Comparison of ENCODE assay signal across 10 cellular contexts in the genomic region with DNA sequence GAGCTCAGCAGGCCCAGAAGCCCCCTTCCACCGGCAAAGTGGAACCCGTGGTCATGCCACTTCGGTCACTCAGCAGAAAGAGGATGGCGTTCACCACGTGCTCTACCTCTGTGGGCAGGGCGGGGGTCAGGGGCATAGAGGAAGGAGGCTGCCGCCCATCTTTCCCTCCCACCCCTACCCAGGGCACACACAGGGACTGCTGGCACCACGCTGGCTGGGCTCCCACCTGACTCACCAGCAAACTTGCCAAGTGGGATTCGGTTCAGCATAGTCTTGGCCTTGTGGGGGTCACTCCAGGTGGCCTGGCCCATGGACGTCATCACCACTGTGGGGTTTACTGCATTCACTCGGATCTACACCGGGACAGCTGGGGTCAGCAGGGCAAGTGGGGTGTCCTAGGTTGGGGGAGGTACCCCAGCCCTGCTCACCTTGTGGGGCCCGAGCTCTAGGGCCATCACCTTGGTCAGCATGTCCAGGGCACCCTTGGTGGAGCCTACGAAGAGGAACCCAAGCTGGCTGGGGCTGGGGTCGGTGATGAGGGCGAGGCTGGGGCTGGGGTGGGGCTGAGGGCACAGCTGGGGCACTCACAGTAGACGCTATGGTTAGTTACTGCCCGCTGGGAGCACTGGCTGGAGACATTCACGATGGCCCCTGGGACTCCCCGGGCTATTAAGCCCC. TPM values are rescaled to one million over a fixed set of nuclear protein-coding genes. Genes with fewer than 3 reads are reported as not detected.
DNase-seq lines count a peak whose midpoint lies in the region; ATAC-seq, FAIRE-seq and TF ChIP-seq lines count a peak whose summit lies in the region.
"Had no signal": no experiment of that assay in that cellular context is flagged by ENCODE, and none has a peak within 500 bp of the region (broad histone marks: within the 10 kb centered on the region; RNA-seq: fewer than 3 reads in every experiment).

No MANE protein-coding gene starts in this region.

- H2AFZ ChIP-seq in HepG2 (ENCODE audit: low read length), result no peak overlapping the region

- H3K4me2 ChIP-seq in HepG2 (ENCODE audit: low read depth, low read length), result peak overlapping the region; percentile 95

- no peak overlapping the region for H3K27ac Mint-ChIP-seq in activated T-helper 2 cell treated with anti-CD3 and anti-CD28 coated beads, Interferon-gamma antibody, Interleukin-2, Interleukin-4, amounts not matched to agents 10 μg/mL and 5 μg/mL and 100 μg/mL, durations not matched to agents 14 hours and 24 hours and 36 hours

- TF ChIP-seq EP300 in HepG2 (IDR thresholded peaks at IDR 0.05; ENCODE audit: low read depth in 2 of 2, low read length in 2 of 2) (no peak), HepG2 (CRISPR knock-in tag; IDR thresholded peaks at IDR 0.05; ENCODE audit: borderline replicate concordance) (no peak)

- H3K27me3 ChIP-seq in HepG2 (ENCODE audit: control insufficient read depth in 1 of 2, insufficient read depth in 2 of 2, low read length in 2 of 2) (no peaks in the 10 kb centered on the region), thoracic aorta (replicated peaks; ENCODE audit: insufficient read depth) (no peaks in the 10 kb centered on the region)
- H3K27me3 ChIP-seq: adrenal gland had no signal

- peak overlapping the region; percentile 91 for H3K9ac ChIP-seq in HepG2 (ENCODE audit: insufficient read depth, low read depth, low read length)

- peaks cover 8% of the 10 kb centered on the region for H3K36me3 Mint-ChIP-seq in activated T-cell treated with anti-CD3 and anti-CD28 coated beads, Interleukin-2, amount 50 U/mL, for 4 hours (ENCODE audit: insufficient read depth)
- H3K36me3 Mint-ChIP-seq in activated T-helper 2 cell treated with anti-CD3 and anti-CD28 coated beads, Interferon-gamma antibody, Interleukin-2, Interleukin-4, amounts not matched to agents 10 μg/mL and 5 μg/mL and 100 μg/mL, durations not matched to agents 14 hours and 24 hours and 36 hours (ENCODE audit: low read depth), result peaks cover 18% of the 10 kb centered on the region

- no peak for TF ChIP-seq RAD21 in HepG2 (CRISPR knock-in tag; IDR thresholded peaks at IDR 0.05)

- TF ChIP-seq CTCF in HepG2 (CRISPR knock-in tag; IDR thresholded peaks at IDR 0.05) (no peak), thoracic aorta (IDR thresholded peaks at IDR 0.05) (no peak), GM13976 (IDR thresholded peaks at IDR 0.05; ENCODE audit: borderline replicate concordance, control extremely low read depth, extremely low read depth, insufficient read depth, missing control alignments) (no peak)

- H3K27me3 Mint-ChIP-seq in activated T-cell treated with anti-CD3 and anti-CD28 coated beads, Interleukin-2, amount 50 U/mL, for 4 hours (ENCODE audit: low read depth), result no peaks in the 10 kb centered on the region
- H3K27me3 Mint-ChIP-seq in activated T-helper 2 cell treated with anti-CD3 and anti-CD28 coated beads, Interferon-gamma antibody, Interleukin-2, Interleukin-4, amounts not matched to agents 10 μg/mL and 5 μg/mL and 100 μg/mL, durations not matched to agents 14 hours and 24 hours and 36 hours (ENCODE audit: low read depth), result no peaks in the 10 kb centered on the region

- peaks cover 13% of the 10 kb centered on the region for H3K79me2 ChIP-seq in HepG2 (ENCODE audit: insufficient read depth, low read length)

- POLR2A ChIA-PET in HepG2 (lab: Yijun Ruan, JAX), result interaction anchor here (0.9 to 6.2 kb wide), 9 partner anchors 13 to 206 kb away, joined by 3 to 112 read pairs (median 20); partner anchors contain the start of genes CENPX, FASN and LRRC45

- intact Hi-C loops in activated T-helper 2 cell treated with anti-CD3 and anti-CD28 coated beads, Interferon-gamma antibody, Interleukin-2, Interleukin-4, amounts not matched to agents 10 μg/mL and 5 μg/mL and 100 μg/mL, durations not matched to agents 14 hours and 24 hours and 36 hours (cut with micrococcal nuclease), result loop anchor here (10.0 kb wide), 1 partner anchor 379 kb away; the partner anchor contains the start of genes HEXD and OGFOD3
- intact Hi-C loops in HepG2 (cut with micrococcal nuclease; ENCODE audit: unreplicated experiment), result loop anchor here (2.0 to 5.0 kb wide), 2 partner anchors 67 to 116 kb away; no protein-coding TSS in a partner anchor

- in situ Hi-C loops in HepG2 (cut with HindIII; ENCODE audit: extremely low pct_ligation_motif_present, low pct_unique_long_range_greater_than_20kb) (loop anchor here (5.0 kb wide), 1 partner anchor 121 kb away; no protein-coding TSS in a partner anchor), GM13976 (cut with MboI; ENCODE audit: low sequenced_read_pairs, unreplicated experiment) (no loop called here)

- H3K27ac ChIP-seq in HepG2 (ENCODE audit: extremely low read length, insufficient read depth, low read length) (peak overlapping the region; percentile 91), thoracic aorta (peak overlapping the region; percentile 95)

- ATAC-seq in activated T-cell treated with anti-CD3 and anti-CD28 coated beads, Interleukin-2, amount 50 U/mL, for 4 hours, result no peak
- ATAC-seq in HepG2, result no peak
- ATAC-seq in thoracic aorta (ENCODE audit: insufficient number of reproducible peaks, low FRiP score, low read depth), result no peak
- no peak for ATAC-seq in GM21723 (IDR thresholded peaks at IDR 0.05; ENCODE audit: unreplicated experiment)
- ATAC-seq in GM18870 (IDR thresholded peaks at IDR 0.05; ENCODE audit: unreplicated experiment), result no peak

- peaks cover 20% of the 10 kb centered on the region for H4K20me1 ChIP-seq in HepG2 (ENCODE audit: insufficient read depth, low read length)

- WGBS in HepG2 (ENCODE audit: low lambda C conversion rate), result 97% methylated on average over 8 of the region's 20 CpGs

- no peak for TF ChIP-seq POLR2A in HepG2 (IDR thresholded peaks at IDR 0.05; ENCODE audit: insufficient read depth in 1 of 2, low read depth in 2 of 2, low read length in 2 of 2)

- CTCF ChIA-PET in HepG2 (lab: Yijun Ruan, JAX; ENCODE audit: low intra/inter-chr PET ratio, low total read pairs), result interaction anchor here (1.8 kb wide), 1 partner anchor 77 kb away, joined by 7 read pairs; no protein-coding TSS in a partner anchor

- H3K9me3 Mint-ChIP-seq in activated T-cell treated with anti-CD3 and anti-CD28 coated beads, Interleukin-2, amount 50 U/mL, for 4 hours, result no peaks in the 10 kb centered on the region
- H3K9me3 Mint-ChIP-seq in activated T-helper 2 cell treated with anti-CD3 and anti-CD28 coated beads, Interferon-gamma antibody, Interleukin-2, Interleukin-4, amounts not matched to agents 10 μg/mL and 5 μg/mL and 100 μg/mL, durations not matched to agents 14 hours and 24 hours and 36 hours, result no peaks in the 10 kb centered on the region

- H3K4me3 ChIP-seq in HepG2 (replicated peaks in 1 of 3; ENCODE audit: insufficient read depth in 1 of 3, low read depth in 2 of 3, low read length in 3 of 3) (peak overlapping the region; percentile 87 to 98 (median 93)), thoracic aorta (peak overlapping the region; percentile 85)

- peaks cover 54% of the 10 kb centered on the region for H3K4me1 ChIP-seq in HepG2 (ENCODE audit: insufficient read depth, low read length)
- H3K4me1 ChIP-seq in thoracic aorta (ENCODE audit: control insufficient read depth in 1 of 2, low read depth in 2 of 2), result peaks cover 8 to 22% of the 10 kb centered on the region in 2 donors

- DNase-seq in activated T-cell treated with anti-CD3 and anti-CD28 coated beads, Interleukin-2, amount 50 U/mL, for 4 hours, result no peak
- DNase-seq in activated T-cell treated with anti-CD3 and anti-CD28 coated beads for 4 hours (no peak), HepG2 (ENCODE audit: low spot score) (no peak), thoracic aorta (ENCODE audit: low spot score) (no peak), GM13976 (ENCODE audit: low spot score) (no peak)
- no peak for DNase-seq in activated T-helper 2 cell treated with anti-CD3 and anti-CD28 coated beads, Interferon-gamma antibody, Interleukin-2, Interleukin-4, amounts not matched to agents 10 μg/mL and 5 μg/mL and 100 μg/mL, durations not matched to agents 14 hours and 24 hours and 36 hours (ENCODE audit: low spot score)
- DNase-seq: COR-L47 had no signal

- H3K4me1 Mint-ChIP-seq in activated T-cell treated with anti-CD3 and anti-CD28 coated beads, Interleukin-2, amount 50 U/mL, for 4 hours (ENCODE audit: low read depth), result peaks cover 23% of the 10 kb centered on the region
- peaks cover 13% of the 10 kb centered on the region for H3K4me1 Mint-ChIP-seq in activated T-helper 2 cell treated with anti-CD3 and anti-CD28 coated beads, Interferon-gamma antibody, Interleukin-2, Interleukin-4, amounts not matched to agents 10 μg/mL and 5 μg/mL and 100 μg/mL, durations not matched to agents 14 hours and 24 hours and 36 hours (ENCODE audit: low read depth)

- FAIRE-seq in HepG2 (lab: Jason Lieb, UNC), result no peak

- H3K4me3 Mint-ChIP-seq in activated T-cell treated with anti-CD3 and anti-CD28 coated beads, Interleukin-2, amount 50 U/mL, for 4 hours, result peak overlapping the region; percentile 81
- H3K4me3 Mint-ChIP-seq in activated T-helper 2 cell treated with anti-CD3 and anti-CD28 coated beads, Interferon-gamma antibody, Interleukin-2, Interleukin-4, amounts not matched to agents 10 μg/mL and 5 μg/mL and 100 μg/mL, durations not matched to agents 14 hours and 24 hours and 36 hours (ENCODE audit: low read depth), result peak overlapping the region; percentile 75

- H3K9me3 ChIP-seq in HepG2 (ENCODE audit: low read length) (no peaks in the 10 kb centered on the region), thoracic aorta (no peaks in the 10 kb centered on the region)
- H3K9me3 ChIP-seq: adrenal gland had no signal

- H3K36me3 ChIP-seq in HepG2 (replicated peaks in 1 of 2; ENCODE audit: control insufficient read depth in 1 of 2, insufficient read depth in 2 of 2, low read length in 2 of 2) (peaks cover 5 to 12% of the 10 kb centered on the region in 2 experiments), thoracic aorta (no peaks in the 10 kb centered on the region)
- H3K36me3 ChIP-seq: adrenal gland had no signal

- TSS peak; percentile 72 for BruUV-seq in HepG2 (replicated peaks; lab: Mats Ljungman, UMichigan)

RNA-seq across cellular contexts. Expression of gene DCXR, which starts 1.4 kb away (rescaled TPM):
- total RNA-seq in activated T-cell treated with anti-CD3 and anti-CD28 coated beads, Interleukin-2, amount 50 U/mL, for 4 hours, result 10 to 100 TPM; 74.2 to 88.6 (median 76.9) TPM
- 138 and 145 TPM in 2 replicates for total RNA-seq in activated T-helper 2 cell treated with anti-CD3 and anti-CD28 coated beads, Interferon-gamma antibody, Interleukin-2, Interleukin-4, amounts not matched to agents 10 μg/mL and 5 μg/mL and 100 μg/mL, durations not matched to agents 14 hours and 24 hours and 36 hours
- 286 and 311 TPM in 2 replicates for total RNA-seq in HepG2 (2016; rRNA removed; fragmentation: Illumina TruSeq; extraction: Trizol)
- 275 and 353 TPM in 2 replicates for total RNA-seq in HepG2 (2016; cell fraction: cytosol; rRNA removed; fragmentation: Illumina TruSeq; extraction: Trizol; ENCODE audit: low read depth)
- 302 and 321 TPM in 2 replicates for total RNA-seq in HepG2 (2016; cell fraction: insoluble cytoplasmic fraction; rRNA removed; fragmentation: Illumina TruSeq; extraction: Trizol)
- total RNA-seq in HepG2 (2016; cell fraction: membrane; rRNA removed; fragmentation: Illumina TruSeq; extraction: Trizol), result 228 and 297 TPM in 2 replicates
- 132 and 152 TPM in 2 replicates for total RNA-seq in HepG2 (2016; cell fraction: nucleus; rRNA removed; fragmentation: Illumina TruSeq; extraction: Trizol)
- 287 and 290 TPM in 2 replicates for polyA plus RNA-seq in HepG2 (2011; rRNA removed)
- polyA plus RNA-seq in HepG2 (2011; cell fraction: cytosol; rRNA removed), result 253 and 424 TPM in 2 replicates
- 645 and 737 TPM in 2 replicates for polyA plus RNA-seq in HepG2 (2011; cell fraction: nucleus; rRNA removed)
- polyA plus RNA-seq in HepG2 (2012), result 190 and 266 TPM in 2 replicates
- polyA plus RNA-seq in HepG2 (2016; cell fraction: cytosol; fragmentation: Illumina TruSeq; extraction: Trizol; ENCODE audit: low read depth), result 398 and 426 TPM in 2 replicates
- 296 and 330 TPM in 2 replicates for polyA plus RNA-seq in HepG2 (2016; cell fraction: insoluble cytoplasmic fraction; fragmentation: Illumina TruSeq; extraction: Trizol; ENCODE audit: low read depth)
- polyA plus RNA-seq in HepG2 (2016; cell fraction: membrane; fragmentation: Illumina TruSeq; extraction: Trizol; ENCODE audit: low read depth), result 308 and 335 TPM in 2 replicates
- 280 and 299 TPM in 2 replicates for polyA plus RNA-seq in HepG2 (2016; cell fraction: nucleus; fragmentation: Illumina TruSeq; extraction: Trizol; ENCODE audit: insufficient read depth, low read depth)
- 73.9 and 172 TPM in 2 replicates for polyA minus RNA-seq in HepG2 (2011; rRNA and poly(A)+ RNA removed; ENCODE audit: low replicate concordance)
- 52.1 and 74.6 TPM in 2 replicates for polyA minus RNA-seq in HepG2 (2011; cell fraction: cytosol; rRNA and poly(A)+ RNA removed)
- polyA minus RNA-seq in HepG2 (2011; cell fraction: nucleus; rRNA and poly(A)+ RNA removed), result 61.5 and 67.5 TPM in 2 replicates
- 10 to 100 TPM; 33.9 to 87.1 TPM for total RNA-seq in thoracic aorta

RNA-seq across cellular contexts. Expression of gene RAC3, which starts 4.6 kb away (rescaled TPM):
- total RNA-seq in activated T-cell treated with anti-CD3 and anti-CD28 coated beads, Interleukin-2, amount 50 U/mL, for 4 hours, result 1 to 10 TPM; 4.1 to 7.7 (median 4.8) TPM
- total RNA-seq in activated T-helper 2 cell treated with anti-CD3 and anti-CD28 coated beads, Interferon-gamma antibody, Interleukin-2, Interleukin-4, amounts not matched to agents 10 μg/mL and 5 μg/mL and 100 μg/mL, durations not matched to agents 14 hours and 24 hours and 36 hours, result 15.4 and 18.4 TPM in 2 replicates
- total RNA-seq in HepG2 (2016; rRNA removed; fragmentation: Illumina TruSeq; extraction: Trizol) (4.0 and 10.5 TPM in 2 replicates), thoracic aorta (1 to 10 TPM in 1 of 2 donors, not detected in 1; 1.8 TPM)
- 6.8 and 9.8 TPM in 2 replicates for total RNA-seq in HepG2 (2016; cell fraction: cytosol; rRNA removed; fragmentation: Illumina TruSeq; extraction: Trizol; ENCODE audit: low read depth)
- 3.9 and 12.6 TPM in 2 replicates for total RNA-seq in HepG2 (2016; cell fraction: insoluble cytoplasmic fraction; rRNA removed; fragmentation: Illumina TruSeq; extraction: Trizol)
- total RNA-seq in HepG2 (2016; cell fraction: membrane; rRNA removed; fragmentation: Illumina TruSeq; extraction: Trizol), result 7.3 and 10.1 TPM in 2 replicates
- total RNA-seq in HepG2 (2016; cell fraction: nucleus; rRNA removed; fragmentation: Illumina TruSeq; extraction: Trizol), result 11.7 and 12.9 TPM in 2 replicates
- polyA plus RNA-seq in HepG2 (2011; rRNA removed), result 21.3 and 24.1 TPM in 2 replicates
- polyA plus RNA-seq in HepG2 (2011; cell fraction: cytosol; rRNA removed), result 12.8 and 16.7 TPM in 2 replicates
- 111 and 165 TPM in 2 replicates for polyA plus RNA-seq in HepG2 (2011; cell fraction: nucleus; rRNA removed)
- 6.3 and 10.6 TPM in 2 replicates for polyA plus RNA-seq in HepG2 (2012)
- polyA plus RNA-seq in HepG2 (2016; cell fraction: cytosol; fragmentation: Illumina TruSeq; extraction: Trizol; ENCODE audit: low read depth), result 10.4 and 12.0 TPM in 2 replicates
- polyA plus RNA-seq in HepG2 (2016; cell fraction: insoluble cytoplasmic fraction; fragmentation: Illumina TruSeq; extraction: Trizol; ENCODE audit: low read depth), result 6.0 and 7.2 TPM in 2 replicates
- 8.8 and 10.0 TPM in 2 replicates for polyA plus RNA-seq in HepG2 (2016; cell fraction: membrane; fragmentation: Illumina TruSeq; extraction: Trizol; ENCODE audit: low read depth)
- polyA plus RNA-seq in HepG2 (2016; cell fraction: nucleus; fragmentation: Illumina TruSeq; extraction: Trizol; ENCODE audit: insufficient read depth, low read depth), result 45.9 and 51.6 TPM in 2 replicates
- polyA minus RNA-seq in HepG2 (2011; rRNA and poly(A)+ RNA removed; ENCODE audit: low replicate concordance), result 12.6 and 13.2 TPM in 2 replicates
- polyA minus RNA-seq in HepG2 (2011; cell fraction: cytosol; rRNA and poly(A)+ RNA removed), result 3.0 and 3.6 TPM in 2 replicates
- polyA minus RNA-seq in HepG2 (2011; cell fraction: nucleus; rRNA and poly(A)+ RNA removed), result 6.7 and 7.6 TPM in 2 replicates

RNA-seq across cellular contexts. Expression of gene LRRC45, which starts 13.0 kb away (rescaled TPM):
- total RNA-seq in activated T-cell treated with anti-CD3 and anti-CD28 coated beads, Interleukin-2, amount 50 U/mL, for 4 hours, result 10 to 100 TPM; 19.5 to 31.4 (median 30.8) TPM
- 32.3 and 33.4 TPM in 2 replicates for total RNA-seq in activated T-helper 2 cell treated with anti-CD3 and anti-CD28 coated beads, Interferon-gamma antibody, Interleukin-2, Interleukin-4, amounts not matched to agents 10 μg/mL and 5 μg/mL and 100 μg/mL, durations not matched to agents 14 hours and 24 hours and 36 hours
- total RNA-seq in HepG2 (2016; rRNA removed; fragmentation: Illumina TruSeq; extraction: Trizol) (21.4 and 48.1 TPM in 2 replicates), thoracic aorta (10 to 100 TPM in 1 of 2 donors, 1 to 10 TPM in 1; 6.1 to 14.2 TPM)
- total RNA-seq in HepG2 (2016; cell fraction: cytosol; rRNA removed; fragmentation: Illumina TruSeq; extraction: Trizol; ENCODE audit: low read depth), result 30.2 and 31.8 TPM in 2 replicates
- 20.6 and 49.6 TPM in 2 replicates for total RNA-seq in HepG2 (2016; cell fraction: insoluble cytoplasmic fraction; rRNA removed; fragmentation: Illumina TruSeq; extraction: Trizol)
- 14.9 and 19.0 TPM in 2 replicates for total RNA-seq in HepG2 (2016; cell fraction: membrane; rRNA removed; fragmentation: Illumina TruSeq; extraction: Trizol)
- total RNA-seq in HepG2 (2016; cell fraction: nucleus; rRNA removed; fragmentation: Illumina TruSeq; extraction: Trizol), result 49.7 and 54.4 TPM in 2 replicates
- 11.6 and 14.1 TPM in 2 replicates for polyA plus RNA-seq in HepG2 (2011; rRNA removed)
- 5.5 and 10.0 TPM in 2 replicates for polyA plus RNA-seq in HepG2 (2011; cell fraction: cytosol; rRNA removed)
- polyA plus RNA-seq in HepG2 (2011; cell fraction: nucleus; rRNA removed), result 112 and 182 TPM in 2 replicates
- polyA plus RNA-seq in HepG2 (2012), result 7.5 and 8.8 TPM in 2 replicates
- polyA plus RNA-seq in HepG2 (2016; cell fraction: cytosol; fragmentation: Illumina TruSeq; extraction: Trizol; ENCODE audit: low read depth), result 3.3 and 4.2 TPM in 2 replicates
- 19.5 and 19.7 TPM in 2 replicates for polyA plus RNA-seq in HepG2 (2016; cell fraction: insoluble cytoplasmic fraction; fragmentation: Illumina TruSeq; extraction: Trizol; ENCODE audit: low read depth)
- 9.1 and 9.2 TPM in 2 replicates for polyA plus RNA-seq in HepG2 (2016; cell fraction: membrane; fragmentation: Illumina TruSeq; extraction: Trizol; ENCODE audit: low read depth)
- polyA plus RNA-seq in HepG2 (2016; cell fraction: nucleus; fragmentation: Illumina TruSeq; extraction: Trizol; ENCODE audit: insufficient read depth, low read depth), result 129 and 136 TPM in 2 replicates
- polyA minus RNA-seq in HepG2 (2011; rRNA and poly(A)+ RNA removed; ENCODE audit: low replicate concordance), result 11.1 and 15.7 TPM in 2 replicates
- polyA minus RNA-seq in HepG2 (2011; cell fraction: cytosol; rRNA and poly(A)+ RNA removed), result 6.1 and 8.2 TPM in 2 replicates
- polyA minus RNA-seq in HepG2 (2011; cell fraction: nucleus; rRNA and poly(A)+ RNA removed), result 25.0 and 27.2 TPM in 2 replicates

RNA-seq across cellular contexts. Expression of gene CENPX, which starts 13.4 kb away (rescaled TPM):
- 100 to 1,000 TPM; 145 to 189 (median 183) TPM for total RNA-seq in activated T-cell treated with anti-CD3 and anti-CD28 coated beads, Interleukin-2, amount 50 U/mL, for 4 hours
- total RNA-seq in activated T-helper 2 cell treated with anti-CD3 and anti-CD28 coated beads, Interferon-gamma antibody, Interleukin-2, Interleukin-4, amounts not matched to agents 10 μg/mL and 5 μg/mL and 100 μg/mL, durations not matched to agents 14 hours and 24 hours and 36 hours, result 88.3 and 91.9 TPM in 2 replicates
- total RNA-seq in HepG2 (2016; rRNA removed; fragmentation: Illumina TruSeq; extraction: Trizol) (166 and 170 TPM in 2 replicates), thoracic aorta (10 to 100 TPM; 31.4 to 40.4 TPM)
- 262 and 321 TPM in 2 replicates for total RNA-seq in HepG2 (2016; cell fraction: cytosol; rRNA removed; fragmentation: Illumina TruSeq; extraction: Trizol; ENCODE audit: low read depth)
- 171 and 173 TPM in 2 replicates for total RNA-seq in HepG2 (2016; cell fraction: insoluble cytoplasmic fraction; rRNA removed; fragmentation: Illumina TruSeq; extraction: Trizol)
- 221 and 277 TPM in 2 replicates for total RNA-seq in HepG2 (2016; cell fraction: membrane; rRNA removed; fragmentation: Illumina TruSeq; extraction: Trizol)
- 85.1 and 103 TPM in 2 replicates for total RNA-seq in HepG2 (2016; cell fraction: nucleus; rRNA removed; fragmentation: Illumina TruSeq; extraction: Trizol)
- 92.7 and 96.7 TPM in 2 replicates for polyA plus RNA-seq in HepG2 (2011; rRNA removed)
- 88.8 and 138 TPM in 2 replicates for polyA plus RNA-seq in HepG2 (2011; cell fraction: cytosol; rRNA removed)
- polyA plus RNA-seq in HepG2 (2011; cell fraction: nucleus; rRNA removed), result 166 and 170 TPM in 2 replicates
- 46.3 and 61.5 TPM in 2 replicates for polyA plus RNA-seq in HepG2 (2012)
- polyA plus RNA-seq in HepG2 (2016; cell fraction: cytosol; fragmentation: Illumina TruSeq; extraction: Trizol; ENCODE audit: low read depth), result 176 and 237 TPM in 2 replicates
- polyA plus RNA-seq in HepG2 (2016; cell fraction: insoluble cytoplasmic fraction; fragmentation: Illumina TruSeq; extraction: Trizol; ENCODE audit: low read depth), result 143 and 150 TPM in 2 replicates
- 176 and 221 TPM in 2 replicates for polyA plus RNA-seq in HepG2 (2016; cell fraction: membrane; fragmentation: Illumina TruSeq; extraction: Trizol; ENCODE audit: low read depth)
- 178 and 180 TPM in 2 replicates for polyA plus RNA-seq in HepG2 (2016; cell fraction: nucleus; fragmentation: Illumina TruSeq; extraction: Trizol; ENCODE audit: insufficient read depth, low read depth)
- 32.0 and 49.8 TPM in 2 replicates for polyA minus RNA-seq in HepG2 (2011; rRNA and poly(A)+ RNA removed; ENCODE audit: low replicate concordance)
- polyA minus RNA-seq in HepG2 (2011; cell fraction: cytosol; rRNA and poly(A)+ RNA removed), result 14.8 and 16.2 TPM in 2 replicates
- 20.0 and 26.9 TPM in 2 replicates for polyA minus RNA-seq in HepG2 (2011; cell fraction: nucleus; rRNA and poly(A)+ RNA removed)

RNA-seq across cellular contexts. Expression of gene RFNG, which starts 15.5 kb away (rescaled TPM):
- total RNA-seq in activated T-cell treated with anti-CD3 and anti-CD28 coated beads, Interleukin-2, amount 50 U/mL, for 4 hours, result 10 to 100 TPM; 20.3 to 21.5 (median 20.4) TPM
- 21.8 and 21.9 TPM in 2 replicates for total RNA-seq in activated T-helper 2 cell treated with anti-CD3 and anti-CD28 coated beads, Interferon-gamma antibody, Interleukin-2, Interleukin-4, amounts not matched to agents 10 μg/mL and 5 μg/mL and 100 μg/mL, durations not matched to agents 14 hours and 24 hours and 36 hours
- total RNA-seq in HepG2 (2016; rRNA removed; fragmentation: Illumina TruSeq; extraction: Trizol), result 27.8 and 64.0 TPM in 2 replicates
- 72.5 and 73.8 TPM in 2 replicates for total RNA-seq in HepG2 (2016; cell fraction: cytosol; rRNA removed; fragmentation: Illumina TruSeq; extraction: Trizol; ENCODE audit: low read depth)
- 23.6 and 61.0 TPM in 2 replicates for total RNA-seq in HepG2 (2016; cell fraction: insoluble cytoplasmic fraction; rRNA removed; fragmentation: Illumina TruSeq; extraction: Trizol)
- 95.0 and 98.0 TPM in 2 replicates for total RNA-seq in HepG2 (2016; cell fraction: membrane; rRNA removed; fragmentation: Illumina TruSeq; extraction: Trizol)
- total RNA-seq in HepG2 (2016; cell fraction: nucleus; rRNA removed; fragmentation: Illumina TruSeq; extraction: Trizol), result 53.3 and 60.7 TPM in 2 replicates
- polyA plus RNA-seq in HepG2 (2011; rRNA removed), result 61.4 and 90.6 TPM in 2 replicates
- polyA plus RNA-seq in HepG2 (2011; cell fraction: cytosol; rRNA removed), result 36.1 and 62.0 TPM in 2 replicates
- polyA plus RNA-seq in HepG2 (2011; cell fraction: nucleus; rRNA removed), result 548 and 733 TPM in 2 replicates
- polyA plus RNA-seq in HepG2 (2012), result 60.9 and 71.7 TPM in 2 replicates
- polyA plus RNA-seq in HepG2 (2016; cell fraction: cytosol; fragmentation: Illumina TruSeq; extraction: Trizol; ENCODE audit: low read depth), result 106 and 121 TPM in 2 replicates
- polyA plus RNA-seq in HepG2 (2016; cell fraction: insoluble cytoplasmic fraction; fragmentation: Illumina TruSeq; extraction: Trizol; ENCODE audit: low read depth), result 35.7 and 47.7 TPM in 2 replicates
- 128 and 132 TPM in 2 replicates for polyA plus RNA-seq in HepG2 (2016; cell fraction: membrane; fragmentation: Illumina TruSeq; extraction: Trizol; ENCODE audit: low read depth)
- polyA plus RNA-seq in HepG2 (2016; cell fraction: nucleus; fragmentation: Illumina TruSeq; extraction: Trizol; ENCODE audit: insufficient read depth, low read depth), result 227 and 229 TPM in 2 replicates
- polyA minus RNA-seq in HepG2 (2011; rRNA and poly(A)+ RNA removed; ENCODE audit: low replicate concordance), result 12.3 and 58.2 TPM in 2 replicates
- 21.9 and 29.0 TPM in 2 replicates for polyA minus RNA-seq in HepG2 (2011; cell fraction: cytosol; rRNA and poly(A)+ RNA removed)
- polyA minus RNA-seq in HepG2 (2011; cell fraction: nucleus; rRNA and poly(A)+ RNA removed), result 29.7 and 35.9 TPM in 2 replicates
- 10 to 100 TPM; 39.9 to 45.3 TPM for total RNA-seq in thoracic aorta
